ENCODE assay signal across 21 cellular contexts in the genomic region with DNA sequence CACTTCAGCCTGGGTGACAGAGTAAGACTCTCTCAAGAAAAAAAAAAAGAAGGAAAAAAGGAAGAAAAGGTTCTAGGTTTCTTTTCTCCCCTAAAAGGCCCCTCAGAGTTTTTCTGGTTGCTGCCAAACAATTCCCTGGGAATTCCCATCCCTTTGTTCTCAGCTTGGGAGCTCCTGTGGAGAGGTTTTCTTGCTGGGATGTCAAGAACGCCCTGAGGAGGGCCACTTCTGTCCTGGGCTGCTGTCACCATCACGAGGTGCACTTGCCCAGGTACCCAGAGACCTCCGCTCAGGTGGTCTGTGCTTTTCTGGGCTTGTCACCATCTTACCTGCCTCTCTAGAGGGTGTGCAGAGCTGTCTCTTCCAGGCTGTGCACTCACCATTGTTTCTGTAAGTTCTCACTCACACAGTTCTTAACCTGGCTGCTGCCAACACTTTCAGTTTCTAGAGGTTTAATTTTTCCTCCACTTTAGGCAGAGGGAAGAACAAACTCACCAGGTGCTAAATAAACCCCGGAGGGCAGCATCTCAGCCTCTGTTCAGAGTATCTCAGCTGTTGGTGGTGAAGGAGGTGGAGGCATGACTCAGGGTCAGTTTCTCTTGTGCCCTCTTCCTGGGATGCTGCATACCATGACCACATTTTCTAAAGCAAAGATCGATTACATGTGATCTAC. TPM values are rescaled to one million over a fixed set of nuclear protein-coding genes. Genes with fewer than 3 reads are reported as not detected.
DNase-seq lines count a peak whose midpoint lies in the region; ATAC-seq and TF ChIP-seq lines count a peak whose summit lies in the region.
"Had no signal": no experiment of that assay in that cellular context is flagged by ENCODE, and none has a peak within 500 bp of the region (broad histone marks: within the 10 kb centered on the region; RNA-seq: fewer than 3 reads in every experiment).

No MANE protein-coding gene starts in this region.

- TF ChIP-seq CTCF in natural killer cell (IDR thresholded peaks at IDR 0.05): no peak

- DNase-seq in NK-92 treated with Interleukin-12 subunit alpha and Interleukin-12 subunit beta, amount 100 ng/mL, for 24 hours (lab: John Stamatoyannopoulos, UW): peak; percentile 42
- DNase-seq in NK-92 (lab: John Stamatoyannopoulos, UW; ENCODE audit: unreplicated experiment) (no peak), ELF-1 (ENCODE audit: low read depth, low spot score) (peak; percentile 15), natural killer cell (no peak), NOMO-1 treated with dmso at 0.1 percent for 144 hours (lab: John Stamatoyannopoulos, UW; ENCODE audit: unreplicated experiment) (no peak), LoVo (ENCODE audit: low spot score) (no peak)
- DNase-seq in activated naive CD8-positive, alpha-beta T cell treated with anti-CD3 and anti-CD28 coated beads, Interleukin-2, amount 50 U/mL, for 24 hours: no peak
- DNase-seq in stimulated activated CD4-positive, alpha-beta T cell treated with anti-CD3 and anti-CD28 coated beads, Interleukin-2, amount 100 ng/mL, for 48 hours: no peak
- DNase-seq: activated CD8-positive, alpha-beta memory T cell treated with anti-CD3 and anti-CD28 coated beads, Interleukin-2, amount 50 U/mL, for 4 hours; activated gamma-delta T cell treated with Interleukin-2 at 50 U/mL for 16 hours; CD8-positive, alpha-beta memory T cell; cerebellar nuclear complex; DMS79 treated with DMSO at 0.1 percent for 48 hours; foreskin melanocyte; midbrain; NCI-H510A; stimulated activated CD4-positive, alpha-beta T cell treated with anti-CD3 and anti-CD28 coated beads, Interleukin-4, amount 100 ng/mL, for 24 hours; upper lobe of left lung had no signal

- H3K4me1 Mint-ChIP-seq in activated naive CD8-positive, alpha-beta T cell treated with anti-CD3 and anti-CD28 coated beads, Interleukin-2, amount 50 U/mL, for 24 hours: peaks cover 13% of the 10 kb centered on the region
- H3K4me1 Mint-ChIP-seq in natural killer cell: peaks cover 26 to 37% of the 10 kb centered on the region in 2 donors

- no peaks in the 10 kb centered on the region for H3K9me3 Mint-ChIP-seq in activated naive CD8-positive, alpha-beta T cell treated with anti-CD3 and anti-CD28 coated beads, Interleukin-2, amount 50 U/mL, for 24 hours
- no peaks in the 10 kb centered on the region for H3K9me3 Mint-ChIP-seq in natural killer cell
- H3K9me3 Mint-ChIP-seq: CD8-positive, alpha-beta memory T cell had no signal

- H3K27ac Mint-ChIP-seq in activated naive CD8-positive, alpha-beta T cell treated with anti-CD3 and anti-CD28 coated beads, Interleukin-2, amount 50 U/mL, for 24 hours: no peak overlapping the region
- H3K27ac Mint-ChIP-seq in natural killer cell: peak overlapping the region in 1 of 2 donors; percentile 59

- H3K36me3 Mint-ChIP-seq in activated naive CD8-positive, alpha-beta T cell treated with anti-CD3 and anti-CD28 coated beads, Interleukin-2, amount 50 U/mL, for 24 hours (ENCODE audit: low read depth): no peaks in the 10 kb centered on the region
- H3K36me3 Mint-ChIP-seq in natural killer cell: no peaks in the 10 kb centered on the region
- H3K36me3 Mint-ChIP-seq: CD8-positive, alpha-beta memory T cell had no signal

- peak; percentile 67 for ATAC-seq in activated naive CD8-positive, alpha-beta T cell treated with anti-CD3 and anti-CD28 coated beads, Interleukin-2, amount 50 U/mL, for 24 hours
- peak in 2 of 3 donors; percentile 18 to 19 for ATAC-seq in natural killer cell

- H3K27me3 Mint-ChIP-seq in activated naive CD8-positive, alpha-beta T cell treated with anti-CD3 and anti-CD28 coated beads, Interleukin-2, amount 50 U/mL, for 24 hours: peaks cover 1% of the 10 kb centered on the region
- no peaks in the 10 kb centered on the region for H3K27me3 Mint-ChIP-seq in natural killer cell (ENCODE audit: low read depth in 2 of 2)

- H3K4me3 Mint-ChIP-seq in activated naive CD8-positive, alpha-beta T cell treated with anti-CD3 and anti-CD28 coated beads, Interleukin-2, amount 50 U/mL, for 24 hours: no peak overlapping the region
- H3K4me3 Mint-ChIP-seq in natural killer cell: peak overlapping the region; percentile 13
- H3K4me3 Mint-ChIP-seq: CD8-positive, alpha-beta memory T cell had no signal

- intact Hi-C loops in natural killer cell (cut with micrococcal nuclease): loop anchor here (10.0 kb wide), 1 partner anchor 96 kb away; no protein-coding TSS in a partner anchor

RNA-seq across cellular contexts. Expression of a gene that starts 2.4 kb away (rescaled TPM):
- not detected for total RNA-seq in natural killer cell
- total RNA-seq: CD8-positive, alpha-beta memory T cell; H4; HT-29; upper lobe of left lung had no signal

RNA-seq across cellular contexts. Expression of a gene that starts 12.1 kb away (rescaled TPM):
- total RNA-seq in natural killer cell: under 1 TPM; 0.14 to 0.50 (median 0.23) TPM
- total RNA-seq: HT-29 had no signal

RNA-seq across cellular contexts. Expression of a gene that starts 28.8 kb away (rescaled TPM):
- total RNA-seq in natural killer cell: 10 to 100 TPM; 10.4 to 22.8 (median 16.6) TPM

RNA-seq across cellular contexts. Expression of a gene that starts 37.4 kb away (rescaled TPM):
- 1 to 10 TPM; 1.0 to 2.9 (median 2.2) TPM for total RNA-seq in natural killer cell
- total RNA-seq: CD8-positive, alpha-beta memory T cell; H4; HT-29; prostate gland had no signal

RNA-seq across cellular contexts. Expression of a gene that starts 41.4 kb away (rescaled TPM):
- total RNA-seq in natural killer cell: 1 to 10 TPM in 1 of 3 donors, under 1 TPM in 2; 0.72 to 1.3 (median 0.78) TPM

Comparison
In these comparisons a context has a peak if more than half of its experiments do, and no peak if none do; other contexts are left out.
1. DNase-seq: peak in NK-92 treated with Interleukin-12 subunit alpha and Interleukin-12 subunit beta, amount 100 ng/mL, for 24 hours (single experiment) and ELF-1 (single experiment); none in NK-92 (single experiment), activated naive CD8-positive, alpha-beta T cell treated with anti-CD3 and anti-CD28 coated beads, Interleukin-2, amount 50 U/mL, for 24 hours (single experiment), natural killer cell (single experiment), NOMO-1 treated with dmso at 0.1 percent for 144 hours (single experiment), stimulated activated CD4-positive, alpha-beta T cell treated with anti-CD3 and anti-CD28 coated beads, Interleukin-2, amount 100 ng/mL, for 48 hours (0 of 2) and LoVo (single experiment).